Comparison of ENCODE assay signal across 9 cellular contexts in genomic region chr17:75181110-75181509, GRCh38. TPM values are rescaled to one million over a fixed set of nuclear protein-coding genes. Genes with fewer than 3 reads are reported as not detected.
DNase-seq lines count a peak whose midpoint lies in the region; ATAC-seq, FAIRE-seq and TF ChIP-seq lines count a peak whose summit lies in the region.
"Had no signal": no experiment of that assay in that cellular context is flagged by ENCODE, and none has a peak within 500 bp of the region (broad histone marks: within the 10 kb centered on the region; RNA-seq: fewer than 3 reads in every experiment).

No MANE protein-coding gene starts in this region.

- no peaks in the 10 kb centered on the region for H3K9me3 ChIP-seq in KOPT-K1 (ENCODE audit: insufficient read depth, low read length, poor library complexity, severe bottlenecking)

- H3K4me3 Mint-ChIP-seq in dendritic cell treated with granulocyte-macrophage colony-stimulating factor and Interleukin-4, amounts not matched to agents 40 ng/mL and 50 ng/mL, for 4 days, result peak overlapping the region; percentile 79
- peak overlapping the region; percentile 95 for H3K4me3 Mint-ChIP-seq in natural killer cell

- intact Hi-C loops in dendritic cell treated with granulocyte-macrophage colony-stimulating factor and Interleukin-4, amounts not matched to agents 40 ng/mL and 50 ng/mL, for 4 days (cut with micrococcal nuclease), result no loop called here
- intact Hi-C loops in natural killer cell (cut with micrococcal nuclease), result loop anchor here (5.0 kb wide), 1 partner anchor 74 kb away; the partner anchor contains the start of gene ARMC7

- peaks cover 29% of the 10 kb centered on the region for H3K4me1 Mint-ChIP-seq in dendritic cell treated with granulocyte-macrophage colony-stimulating factor and Interleukin-4, amounts not matched to agents 40 ng/mL and 50 ng/mL, for 4 days (ENCODE audit: low read depth)
- peaks cover 31 to 34% of the 10 kb centered on the region in 2 donors for H3K4me1 Mint-ChIP-seq in natural killer cell

- peak overlapping the region; percentile 99 for H3K27ac Mint-ChIP-seq in dendritic cell treated with granulocyte-macrophage colony-stimulating factor and Interleukin-4, amounts not matched to agents 40 ng/mL and 50 ng/mL, for 4 days
- peak overlapping the region; percentile 84 to 97 for H3K27ac Mint-ChIP-seq in natural killer cell

- H3K27ac ChIP-seq in KOPT-K1 (ENCODE audit: low read depth, low read length, poor library complexity, severe bottlenecking), result peak overlapping the region; percentile 97

- no peak for DNase-seq in AG09309 (ENCODE audit: low read depth)
- DNase-seq in natural killer cell, result no peak
- no peak for DNase-seq in HTR-8/SVneo (ENCODE audit: insufficient read length, low spot score)
- no peak for DNase-seq in HT-29 (ENCODE audit: low spot score)

- peak overlapping the region; percentile 97 for H3K4me3 ChIP-seq in AG09309 (ENCODE audit: control insufficient read depth, low read depth, low read length)

- H3K36me3 ChIP-seq in KOPT-K1 (ENCODE audit: insufficient read depth, low read length), result peaks cover 45% of the 10 kb centered on the region

- H3K9me3 Mint-ChIP-seq in dendritic cell treated with granulocyte-macrophage colony-stimulating factor and Interleukin-4, amounts not matched to agents 40 ng/mL and 50 ng/mL, for 4 days, result no peaks in the 10 kb centered on the region
- no peaks in the 10 kb centered on the region for H3K9me3 Mint-ChIP-seq in natural killer cell

- H3K27me3 Mint-ChIP-seq in dendritic cell treated with granulocyte-macrophage colony-stimulating factor and Interleukin-4, amounts not matched to agents 40 ng/mL and 50 ng/mL, for 4 days, result no peaks in the 10 kb centered on the region
- H3K27me3 Mint-ChIP-seq in natural killer cell (ENCODE audit: low read depth in 2 of 2), result no peaks in the 10 kb centered on the region

- H3K36me3 Mint-ChIP-seq in dendritic cell treated with granulocyte-macrophage colony-stimulating factor and Interleukin-4, amounts not matched to agents 40 ng/mL and 50 ng/mL, for 4 days (ENCODE audit: low read depth), result peaks cover 62% of the 10 kb centered on the region
- no peaks in the 10 kb centered on the region for H3K36me3 Mint-ChIP-seq in natural killer cell

- TF ChIP-seq CTCF in AG09309 (IDR thresholded peaks at IDR 0.05; ENCODE audit: control insufficient read depth, insufficient read depth, low read depth, low read length, missing control alignments) (no peak), natural killer cell (IDR thresholded peaks at IDR 0.05) (no peak)

- ATAC-seq in natural killer cell (no peak), GM21381 (IDR thresholded peaks at IDR 0.05; ENCODE audit: unreplicated experiment) (no peak), HG03460 (IDR thresholded peaks at IDR 0.05; ENCODE audit: unreplicated experiment) (no peak)

- FAIRE-seq in HTR-8/SVneo (lab: Jason Lieb, UNC), result no peak
- FAIRE-seq: colon had no signal

RNA-seq across cellular contexts. Expression of gene SUMO2, which starts 1.6 kb away (rescaled TPM):
- total RNA-seq in natural killer cell, result 100 to 1,000 TPM; 240 to 294 (median 250) TPM
- 151 and 169 TPM in 2 replicates for total RNA-seq in HT-29 (2014; rRNA removed; shearing (Covaris generic))

RNA-seq across cellular contexts. Expression of gene NUP85, which starts 24.4 kb away (rescaled TPM):
- total RNA-seq in natural killer cell, result 10 to 100 TPM; 71.1 to 78.1 (median 77.0) TPM
- total RNA-seq in HT-29 (2014; rRNA removed; shearing (Covaris generic)), result 60.3 and 61.7 TPM in 2 replicates

RNA-seq across cellular contexts. Expression of gene JPT1, which starts 26.8 kb away (rescaled TPM):
- total RNA-seq in natural killer cell, result 10 to 100 TPM; 45.0 to 54.8 (median 50.5) TPM
- total RNA-seq in HT-29 (2014; rRNA removed; shearing (Covaris generic)), result 232 and 245 TPM in 2 replicates

RNA-seq across cellular contexts. Expression of gene NT5C, which starts 49.6 kb away (rescaled TPM):
- 10 to 100 TPM; 58.1 to 67.4 (median 61.2) TPM for total RNA-seq in natural killer cell
- 206 and 233 TPM in 2 replicates for total RNA-seq in HT-29 (2014; rRNA removed; shearing (Covaris generic))
